In the genomic region with DNA sequence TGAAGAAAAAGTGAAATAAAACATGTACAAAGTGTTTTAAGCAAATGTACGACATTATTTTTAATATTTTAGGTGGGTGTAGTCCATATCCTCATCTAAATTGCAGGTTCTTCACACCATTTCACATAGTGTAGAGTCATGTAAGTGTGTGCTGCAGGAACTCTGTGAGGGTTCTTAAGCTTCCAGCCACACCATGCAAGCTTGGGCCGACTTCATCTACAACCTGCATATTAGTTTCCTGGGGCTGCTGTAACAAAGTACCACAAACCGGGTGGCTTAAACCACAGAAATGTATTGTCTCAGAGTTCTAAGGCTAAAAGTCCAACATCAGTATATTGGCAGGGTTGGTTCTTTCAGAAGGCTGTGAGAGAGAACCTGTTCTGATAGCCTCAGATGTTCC, we compare ENCODE assay signal across 17 cellular contexts. TPM values are rescaled to one million over a fixed set of nuclear protein-coding genes. Genes with fewer than 3 reads are reported as not detected.
DNase-seq lines count a peak whose midpoint lies in the region; ATAC-seq and TF ChIP-seq lines count a peak whose summit lies in the region.
"Had no signal": no experiment of that assay in that cellular context is flagged by ENCODE, and none has a peak within 500 bp of the region (broad histone marks: within the 10 kb centered on the region; RNA-seq: fewer than 3 reads in every experiment).

No MANE protein-coding gene starts in this region.

- H3K27me3 ChIP-seq in DND-41 (ENCODE audit: insufficient read depth, low read length, poor library complexity) (no peaks in the 10 kb centered on the region), right atrium auricular region (no peaks in the 10 kb centered on the region)

- no peaks in the 10 kb centered on the region for H3K9me3 ChIP-seq in DND-41 (ENCODE audit: insufficient read depth, low read length, severe bottlenecking)
- H3K9me3 ChIP-seq in right atrium auricular region, result no peaks in the 10 kb centered on the region

- intact Hi-C loops in activated T-helper 1 cell treated with anti-CD3 and anti-CD28 coated beads, Interleukin-12 subunit alpha, Interleukin-12 subunit beta, Interleukin-2, Interleukin-4 antibody, amounts not matched to agents 30 ng/mL and 10 ng/mL and 1 ng/mL, durations not matched to agents 14 hours and 24 hours and 36 hours (cut with micrococcal nuclease), result no loop called here
- intact Hi-C loops in natural killer cell (cut with micrococcal nuclease), result no loop called here

- H3K4me1 Mint-ChIP-seq in activated T-cell treated with anti-CD3 and anti-CD28 coated beads, Interleukin-2, amount 50 U/mL, for 72 hours (ENCODE audit: low read depth), result peaks cover 56% of the 10 kb centered on the region
- peaks cover 64% of the 10 kb centered on the region for H3K4me1 Mint-ChIP-seq in activated T-helper 1 cell treated with anti-CD3 and anti-CD28 coated beads, Interleukin-12 subunit alpha, Interleukin-12 subunit beta, Interleukin-2, Interleukin-4 antibody, amounts not matched to agents 30 ng/mL and 10 ng/mL and 1 ng/mL, durations not matched to agents 14 hours and 24 hours and 36 hours (ENCODE audit: low read depth)
- peaks cover 50% of the 10 kb centered on the region in 2 donors for H3K4me1 Mint-ChIP-seq in natural killer cell

- H3K9ac ChIP-seq in DND-41 (ENCODE audit: low read depth, low read length), result no peak overlapping the region

- TF ChIP-seq CTCF in DND-41 (IDR thresholded peaks at IDR 0.05; ENCODE audit: borderline replicate concordance, extremely low read depth, low read length, poor library complexity, severe bottlenecking) (no peak), natural killer cell (IDR thresholded peaks at IDR 0.05) (no peak), right atrium auricular region (IDR thresholded peaks at IDR 0.05) (no peak)

- no peak overlapping the region for H3K4me2 ChIP-seq in DND-41 (ENCODE audit: insufficient read depth, low read length)

- peak overlapping the region; percentile 41 for H3K27ac Mint-ChIP-seq in activated T-cell treated with anti-CD3 and anti-CD28 coated beads, Interleukin-2, amount 50 U/mL, for 72 hours
- peak overlapping the region; percentile 78 for H3K27ac Mint-ChIP-seq in activated T-helper 1 cell treated with anti-CD3 and anti-CD28 coated beads, Interleukin-12 subunit alpha, Interleukin-12 subunit beta, Interleukin-2, Interleukin-4 antibody, amounts not matched to agents 30 ng/mL and 10 ng/mL and 1 ng/mL, durations not matched to agents 14 hours and 24 hours and 36 hours
- peak overlapping the region; percentile 10 to 86 for H3K27ac Mint-ChIP-seq in natural killer cell
- H3K27ac Mint-ChIP-seq: CD14-positive monocyte, HFFc6 had no signal

- H4K20me1 ChIP-seq in DND-41 (ENCODE audit: insufficient read depth, low read length), result no peaks in the 10 kb centered on the region

- peaks cover 3% of the 10 kb centered on the region; the same call in 1 of the 2 replicates for H3K4me1 ChIP-seq in DND-41 (ENCODE audit: insufficient read depth, low read length)
- peaks cover 0 to 47% of the 10 kb centered on the region in 2 donors for H3K4me1 ChIP-seq in right atrium auricular region

- peak overlapping the region; percentile 3 to 66 for H3K4me3 Mint-ChIP-seq in activated T-cell treated with anti-CD3 and anti-CD28 coated beads, Interleukin-2, amount 50 U/mL, for 72 hours
- no peak overlapping the region for H3K4me3 Mint-ChIP-seq in activated T-helper 1 cell treated with anti-CD3 and anti-CD28 coated beads, Interleukin-12 subunit alpha, Interleukin-12 subunit beta, Interleukin-2, Interleukin-4 antibody, amounts not matched to agents 30 ng/mL and 10 ng/mL and 1 ng/mL, durations not matched to agents 14 hours and 24 hours and 36 hours
- peak overlapping the region; percentile 73 for H3K4me3 Mint-ChIP-seq in natural killer cell
- H3K4me3 Mint-ChIP-seq: CD14-positive monocyte, HFFc6 had no signal

- 0 out of 2 replicates have a peak, but pooled peaks cover 5% of the 10 kb centered on the region for H3K79me2 ChIP-seq in DND-41 (ENCODE audit: insufficient read depth, low read length)

- DNase-seq in activated T-cell treated with anti-CD3 and anti-CD28 coated beads, Interleukin-2, amount 50 U/mL, for 72 hours, result no peak
- DNase-seq in activated T-cell treated with anti-CD3 and anti-CD28 coated beads, Interleukin-2, amount 50 U/mL, for 1 hour, result no peak
- DNase-seq in DND-41 (no peak), natural killer cell (no peak), right atrium auricular region (ENCODE audit: low spot score) (no peak), nucleus accumbens (lab: John Stamatoyannopoulos, UW) (no peak)
- DNase-seq in activated T-helper 1 cell treated with anti-CD3 and anti-CD28 coated beads, Interleukin-12 subunit alpha, Interleukin-12 subunit beta, Interleukin-2, Interleukin-4 antibody, amounts not matched to agents 30 ng/mL and 10 ng/mL and 1 ng/mL, durations not matched to agents 14 hours and 24 hours and 36 hours (ENCODE audit: low spot score), result no peak
- no peak for DNase-seq in NK-92 treated with Interleukin-12 subunit alpha and Interleukin-12 subunit beta, amount 100 ng/mL, for 24 hours (lab: John Stamatoyannopoulos, UW)
- DNase-seq: GF-D8, HFFc6, NCI-H1048, NCI-H146, NCI-H345, NCI-H526 treated with DMSO at 0.1 percent for 48 hours, PC-3 had no signal

- peaks cover 0 to 1% of the 10 kb centered on the region in 2 donors for H3K36me3 Mint-ChIP-seq in activated T-cell treated with anti-CD3 and anti-CD28 coated beads, Interleukin-2, amount 50 U/mL, for 72 hours (ENCODE audit: insufficient read depth in 2 of 2)
- H3K36me3 Mint-ChIP-seq in activated T-helper 1 cell treated with anti-CD3 and anti-CD28 coated beads, Interleukin-12 subunit alpha, Interleukin-12 subunit beta, Interleukin-2, Interleukin-4 antibody, amounts not matched to agents 30 ng/mL and 10 ng/mL and 1 ng/mL, durations not matched to agents 14 hours and 24 hours and 36 hours (ENCODE audit: low read depth), result peaks cover 20% of the 10 kb centered on the region
- no peaks in the 10 kb centered on the region for H3K36me3 Mint-ChIP-seq in natural killer cell
- H3K36me3 Mint-ChIP-seq: CD14-positive monocyte had no signal

- no peak overlapping the region for H2AFZ ChIP-seq in DND-41 (ENCODE audit: low read depth, low read length)

- no peak for ATAC-seq in activated T-cell treated with anti-CD3 and anti-CD28 coated beads, Interleukin-2, amount 50 U/mL, for 72 hours (replicated peaks in 1 of 2)
- ATAC-seq in DND-41 (ENCODE audit: insufficient read depth, low read depth) (peak; percentile 38; the same call in 2 of the 3 replicates), natural killer cell (peak; percentile 23 to 59 (median 40))
- ATAC-seq: K562, PC-3 had no signal

- no peaks in the 10 kb centered on the region for H3K27me3 Mint-ChIP-seq in activated T-cell treated with anti-CD3 and anti-CD28 coated beads, Interleukin-2, amount 50 U/mL, for 72 hours (ENCODE audit: low read depth)
- H3K27me3 Mint-ChIP-seq in activated T-helper 1 cell treated with anti-CD3 and anti-CD28 coated beads, Interleukin-12 subunit alpha, Interleukin-12 subunit beta, Interleukin-2, Interleukin-4 antibody, amounts not matched to agents 30 ng/mL and 10 ng/mL and 1 ng/mL, durations not matched to agents 14 hours and 24 hours and 36 hours (ENCODE audit: insufficient read depth), result no peaks in the 10 kb centered on the region
- H3K27me3 Mint-ChIP-seq in natural killer cell (ENCODE audit: low read depth in 2 of 2), result no peaks in the 10 kb centered on the region

- H3K4me3 ChIP-seq in DND-41 (ENCODE audit: low read depth in 1 of 2, low read length in 2 of 2), result no peak overlapping the region
- H3K4me3 ChIP-seq in right atrium auricular region, result no peak overlapping the region
- H3K4me3 ChIP-seq: K562 had no signal

- H3K36me3 ChIP-seq in DND-41 (ENCODE audit: insufficient read depth, low read length), result no peaks in the 10 kb centered on the region
- no peaks in the 10 kb centered on the region for H3K36me3 ChIP-seq in right atrium auricular region

- H3K9me3 Mint-ChIP-seq in activated T-cell treated with anti-CD3 and anti-CD28 coated beads, Interleukin-2, amount 50 U/mL, for 72 hours, result no peaks in the 10 kb centered on the region
- H3K9me3 Mint-ChIP-seq in activated T-helper 1 cell treated with anti-CD3 and anti-CD28 coated beads, Interleukin-12 subunit alpha, Interleukin-12 subunit beta, Interleukin-2, Interleukin-4 antibody, amounts not matched to agents 30 ng/mL and 10 ng/mL and 1 ng/mL, durations not matched to agents 14 hours and 24 hours and 36 hours, result no peaks in the 10 kb centered on the region
- no peaks in the 10 kb centered on the region for H3K9me3 Mint-ChIP-seq in natural killer cell
- H3K9me3 Mint-ChIP-seq: CD14-positive monocyte, HFFc6 had no signal

- H3K27ac ChIP-seq in DND-41 (ENCODE audit: low read length) (no peak overlapping the region), right atrium auricular region (peak overlapping the region in 1 of 2 donors; percentile 93)

RNA-seq across cellular contexts. Expression of gene PAM, which starts 10.2 kb away (rescaled TPM):
- total RNA-seq in activated T-cell treated with anti-CD3 and anti-CD28 coated beads, Interleukin-2, amount 50 U/mL, for 72 hours, result 10 to 100 TPM; 41.7 to 56.6 TPM
- 74.0 and 80.7 TPM in 2 replicates for total RNA-seq in activated T-helper 1 cell treated with anti-CD3 and anti-CD28 coated beads, Interleukin-12 subunit alpha, Interleukin-12 subunit beta, Interleukin-2, Interleukin-4 antibody, amounts not matched to agents 30 ng/mL and 10 ng/mL and 1 ng/mL, durations not matched to agents 14 hours and 24 hours and 36 hours
- total RNA-seq in natural killer cell (10 to 100 TPM; 67.6 to 79.9 (median 75.3) TPM), right atrium auricular region (1,000 to 10,000 TPM; 2,512 to 4,531 TPM)

Comparison
In these comparisons a context has a peak if more than half of its experiments do, and no peak if none do; other contexts are left out.
1. ATAC-seq: peak in DND-41 (single experiment) and natural killer cell (3 of 3); none in activated T-cell treated with anti-CD3 and anti-CD28 coated beads, Interleukin-2, amount 50 U/mL, for 72 hours (0 of 2).
2. RNA of gene PAM, which starts 10.2 kb away (total RNA-seq): 2,512 to 4,531 TPM in right atrium auricular region; 67.6 to 79.9 TPM in natural killer cell, 74.0 to 80.7 TPM in activated T-helper 1 cell treated with anti-CD3 and anti-CD28 coated beads, Interleukin-12 subunit alpha, Interleukin-12 subunit beta, Interleukin-2, Interleukin-4 antibody, amounts not matched to agents 30 ng/mL and 10 ng/mL and 1 ng/mL, durations not matched to agents 14 hours and 24 hours and 36 hours and 41.7 to 56.6 TPM in activated T-cell treated with anti-CD3 and anti-CD28 coated beads, Interleukin-2, amount 50 U/mL, for 72 hours; every median in the first group is over 10 times any median in the second.
3. Peak in every context shown above with its lines, with median percentiles within 50 percentile points of each other: H3K27ac Mint-ChIP-seq.